In genomic region chr3:72903004-72903403, GRCh38 we compare ENCODE assay signal across 1 cellular context.
A peak's percentile ranks its signal among the peaks of the same experiment; 100 is the strongest.
TF ChIP-seq lines count a peak whose summit lies in the region.

No MANE protein-coding gene starts in this region.

TF ChIP-seq in K562, 482 proteins besides CTCF, POLR2A, EP300 and RAD21 (continued from another document):
- TF ChIP-seq ZNF655 (CRISPR knock-in tag; IDR thresholded peaks at IDR 0.05) (no peak), CEBPG (CRISPR knock-in tag; IDR thresholded peaks at IDR 0.05) (no peak), CEBPG (tag; conservative IDR thresholded peaks at IDR 0.05 in 1 of 2, IDR thresholded peaks at IDR 0.05 in 1 of 2) (peak; percentile 47 to 62), ARID1B (IDR thresholded peaks at IDR 0.05) (no peak)
